In the genomic region with DNA sequence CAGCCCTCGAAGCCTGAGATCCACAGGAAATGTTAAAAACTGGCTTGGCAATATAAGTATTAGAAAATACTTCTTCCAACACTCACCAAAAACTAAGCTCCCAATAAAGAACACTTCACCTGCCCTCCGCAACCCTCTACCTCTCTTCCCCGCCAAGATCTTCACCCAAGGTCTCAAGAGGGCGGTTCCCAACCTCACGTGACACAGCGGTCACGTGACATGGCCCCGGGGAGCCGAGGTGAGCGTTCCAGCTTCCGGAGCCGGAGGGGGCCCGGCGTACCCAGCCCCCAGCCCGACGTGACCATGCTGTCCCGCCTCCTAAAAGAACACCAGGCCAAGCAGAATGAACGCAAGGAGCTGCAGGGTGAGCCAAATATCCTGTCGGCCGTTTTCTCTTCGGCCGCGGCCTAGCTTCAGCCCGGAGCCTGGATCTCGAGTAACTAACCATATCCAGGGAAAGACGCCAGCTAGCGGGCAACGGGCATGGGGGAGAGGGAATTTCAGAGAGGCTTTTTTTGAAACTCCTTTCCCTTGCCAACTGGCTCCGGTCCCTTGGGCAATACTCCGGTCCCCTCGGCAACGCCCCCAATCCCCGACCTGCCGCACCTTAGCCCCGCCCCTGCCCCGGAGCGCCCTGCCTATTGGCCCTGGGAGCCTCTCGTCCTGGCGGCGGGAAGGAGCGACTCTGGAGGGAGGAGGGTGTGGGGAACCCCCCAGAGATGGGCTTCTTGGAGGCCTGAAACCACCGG, we compare ENCODE assay signal across 8 cellular contexts. TPM values are rescaled to one million over a fixed set of nuclear protein-coding genes. Genes with fewer than 3 reads are reported as not detected.
DNase-seq lines count a peak whose midpoint lies in the region; ATAC-seq and TF ChIP-seq lines count a peak whose summit lies in the region.

A gene (plus strand): TSS at position 214 of the 749 bp plus-strand sequence. CDS start 6 bp downstream, at position 220.

- peaks cover 26% of the 10 kb centered on the region for H3K27me3 Mint-ChIP-seq in nephron progenitor cell (ENCODE audit: low read depth, poor library complexity)
- no peaks in the 10 kb centered on the region for H3K27me3 Mint-ChIP-seq in stimulated activated naive CD8-positive, alpha-beta T cell treated with anti-CD3 and anti-CD28 coated beads, Interleukin-15, amount 100 ng/mL, for 72 hours

- peaks cover 4% of the 10 kb centered on the region; the same call in 1 of the 2 replicates for H3K27me3 ChIP-seq in HAP-1 (ENCODE audit: low read depth)
- peaks cover 20% of the 10 kb centered on the region; the same call in 1 of the 2 replicates for H3K27me3 ChIP-seq in MM.1S (replicated peaks; ENCODE audit: insufficient read depth, low read length)

- peak; percentile 92 for DNase-seq in G401 (ENCODE audit: low spot score)
- DNase-seq in HAP-1 (ENCODE audit: low spot score in 2 of 2), result peak; percentile 84 to 97
- DNase-seq in MM.1S, result peak; percentile 95
- peak; percentile 57 for DNase-seq in SHP77 treated with DMSO at 0.1 percent for 48 hours (lab: John Stamatoyannopoulos, UW)
- peak; percentile 97 for DNase-seq in activated effector memory CD4-positive, alpha-beta T cell treated with anti-CD3 and anti-CD28 coated beads, Interleukin-2, amount 50 U/mL, for 16 hours
- peak; percentile 93 for DNase-seq in fibroblast of the aortic adventitia (ENCODE audit: low read depth)
- peak; percentile 94 for DNase-seq in nephron progenitor cell
- DNase-seq in stimulated activated naive CD8-positive, alpha-beta T cell treated with anti-CD3 and anti-CD28 coated beads, Interleukin-15, amount 100 ng/mL, for 72 hours, result peak; percentile 94 to 95

- H3K9me3 Mint-ChIP-seq in nephron progenitor cell, result no peaks in the 10 kb centered on the region
- H3K9me3 Mint-ChIP-seq in stimulated activated naive CD8-positive, alpha-beta T cell treated with anti-CD3 and anti-CD28 coated beads, Interleukin-15, amount 100 ng/mL, for 72 hours, result no peaks in the 10 kb centered on the region

- H3F3A ChIP-seq in MM.1S (ENCODE audit: insufficient read depth, low read length), result peaks cover 10% of the 10 kb centered on the region; the same call in 1 of the 2 replicates

- peak within 1 kb of the TSS; percentile 95 for H3K27ac Mint-ChIP-seq in nephron progenitor cell
- H3K27ac Mint-ChIP-seq in stimulated activated naive CD8-positive, alpha-beta T cell treated with anti-CD3 and anti-CD28 coated beads, Interleukin-15, amount 100 ng/mL, for 72 hours, result peak within 1 kb of the TSS; percentile 92 to 100

- peak; percentile 93 for ATAC-seq in stimulated activated naive CD8-positive, alpha-beta T cell treated with anti-CD3 and anti-CD28 coated beads, Interleukin-15, amount 100 ng/mL, for 72 hours

- in situ Hi-C loops in G401 (cut with HindIII; ENCODE audit: low sequenced_read_pairs) (no loop called here), HAP-1 (cut with MboI; ENCODE audit: low sequenced_read_pairs) (no loop called here)

- H3K4me1 ChIP-seq in HAP-1 (peaks cover 17% of the 10 kb centered on the region), MM.1S (ENCODE audit: low read length) (peaks cover 16% of the 10 kb centered on the region)

- H3K27ac ChIP-seq in MM.1S (ENCODE audit: low read length), result peak within 1 kb of the TSS; percentile 72; the same call in 1 of the 2 replicates

- peak within 1 kb of the TSS; percentile 76 for H3K4me2 ChIP-seq in MM.1S (ENCODE audit: low read depth, low read length)

- H3K4me1 Mint-ChIP-seq in nephron progenitor cell, result peaks cover 43% of the 10 kb centered on the region
- peaks cover 36% of the 10 kb centered on the region for H3K4me1 Mint-ChIP-seq in stimulated activated naive CD8-positive, alpha-beta T cell treated with anti-CD3 and anti-CD28 coated beads, Interleukin-15, amount 100 ng/mL, for 72 hours

- no peak for TF ChIP-seq CTCF in MM.1S (IDR thresholded peaks at IDR 0.05; ENCODE audit: low read length)
- TF ChIP-seq CTCF in fibroblast of the aortic adventitia (IDR thresholded peaks at IDR 0.05; ENCODE audit: insufficient read depth, low read length), result no peak
- no peak for TF ChIP-seq CTCF in nephron progenitor cell (IDR thresholded peaks at IDR 0.05)

- peak within 1 kb of the TSS; percentile 70 for H3K4me3 ChIP-seq in HAP-1
- H3K4me3 ChIP-seq in MM.1S (ENCODE audit: low read length), result peak within 1 kb of the TSS; percentile 74
- H3K4me3 ChIP-seq in fibroblast of the aortic adventitia (ENCODE audit: low read depth, low read length), result peak within 1 kb of the TSS; percentile 77

- H3K79me2 ChIP-seq in MM.1S (ENCODE audit: low read length), result peaks cover 21% of the 10 kb centered on the region

- H4K20me1 ChIP-seq in MM.1S (ENCODE audit: insufficient read depth, low read length), result no peaks in the 10 kb centered on the region

- no peaks in the 10 kb centered on the region for H3K36me3 ChIP-seq in HAP-1 (replicated peaks)
- H3K36me3 ChIP-seq in MM.1S (replicated peaks; ENCODE audit: insufficient read depth, low read length), result no peaks in the 10 kb centered on the region

- peak within 1 kb of the TSS; percentile 73 for H3K9ac ChIP-seq in MM.1S (ENCODE audit: low read length)

- no peaks in the 10 kb centered on the region for H3K36me3 Mint-ChIP-seq in nephron progenitor cell (ENCODE audit: low read depth)

- peak within 1 kb of the TSS; percentile 88 for H3K4me3 Mint-ChIP-seq in nephron progenitor cell
- H3K4me3 Mint-ChIP-seq in stimulated activated naive CD8-positive, alpha-beta T cell treated with anti-CD3 and anti-CD28 coated beads, Interleukin-15, amount 100 ng/mL, for 72 hours, result peak within 1 kb of the TSS; percentile 95 to 97

- no peaks in the 10 kb centered on the region for H3K9me3 ChIP-seq in HAP-1
- no peaks in the 10 kb centered on the region for H3K9me3 ChIP-seq in MM.1S (replicated peaks; ENCODE audit: insufficient read depth, low read length)

- no peaks in the 10 kb centered on the region for H3K9me2 ChIP-seq in MM.1S (replicated peaks; ENCODE audit: insufficient read depth, low read length)

- peak within 1 kb of the TSS; percentile 95 for H2AFZ ChIP-seq in MM.1S (ENCODE audit: low read length)

RNA-seq across cellular contexts. Expression of the gene that starts here (rescaled TPM):
- 60.2 and 73.7 TPM in 2 replicates for total RNA-seq in G401 (2014; rRNA removed; shearing (Covaris generic))
- total RNA-seq in fibroblast of the aortic adventitia (ENCODE audit: low replicate concordance), result 64.1 and 70.2 TPM in 2 replicates

Comparison
In these comparisons a context has a peak if more than half of its experiments do, and no peak if none do; other contexts are left out.
1. Peak in every context shown above with its lines: DNase-seq, ATAC-seq, H3K4me3 ChIP-seq and H3K27ac ChIP-seq.